ENCODE assay signal across 1 cellular context in the genomic region with DNA sequence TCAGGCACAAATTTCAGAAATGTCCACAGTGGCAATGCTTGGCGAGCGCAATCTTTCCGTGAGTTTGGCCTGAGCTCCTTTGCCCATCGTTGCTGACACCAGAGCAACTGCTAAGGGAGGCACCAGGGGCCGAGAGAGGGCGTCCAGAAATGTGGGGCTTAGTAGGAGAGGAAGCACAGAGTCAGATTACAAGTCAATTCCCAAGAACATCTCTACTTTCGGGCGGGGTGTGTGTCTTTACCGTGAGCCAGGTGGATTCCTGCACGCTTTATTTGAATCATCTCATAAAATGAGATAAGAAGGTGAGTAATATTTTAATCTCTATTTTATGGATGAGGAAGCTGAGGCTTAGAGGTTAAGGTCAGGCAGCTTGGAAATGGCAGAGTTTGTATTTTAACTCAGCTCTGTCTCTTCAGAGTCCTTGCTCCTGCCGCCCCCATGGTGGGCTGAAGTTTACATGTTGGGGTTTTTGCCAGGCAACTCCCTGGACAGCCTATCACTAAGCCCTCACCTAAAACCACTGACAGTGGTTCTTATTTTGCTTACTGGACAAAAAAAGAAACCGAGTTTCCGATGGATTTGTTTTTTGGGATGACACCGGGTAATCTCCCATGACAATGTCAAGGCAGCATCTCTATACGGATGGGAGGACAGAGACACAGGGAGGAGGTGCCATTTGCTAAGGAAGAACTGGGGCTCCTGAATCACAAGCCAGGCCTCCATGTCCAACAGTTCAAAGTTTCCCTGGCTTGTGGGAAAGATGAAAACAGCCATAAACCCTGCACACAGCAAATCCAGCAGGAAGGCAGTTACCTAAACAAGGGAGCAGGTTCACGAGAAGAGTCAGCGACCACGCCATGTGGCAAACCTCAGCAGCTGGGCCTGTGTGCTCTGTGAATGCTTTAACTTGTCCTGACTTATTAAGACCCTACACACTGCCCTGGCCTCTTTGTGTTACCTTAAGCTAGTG.
TF ChIP-seq lines count a peak whose summit lies in the region.

No MANE protein-coding gene starts in this region.

TF ChIP-seq in GM23338, 12 proteins besides CTCF, POLR2A, EP300 and RAD21 (continued from another document):
- TF ChIP-seq, protein P1, sequence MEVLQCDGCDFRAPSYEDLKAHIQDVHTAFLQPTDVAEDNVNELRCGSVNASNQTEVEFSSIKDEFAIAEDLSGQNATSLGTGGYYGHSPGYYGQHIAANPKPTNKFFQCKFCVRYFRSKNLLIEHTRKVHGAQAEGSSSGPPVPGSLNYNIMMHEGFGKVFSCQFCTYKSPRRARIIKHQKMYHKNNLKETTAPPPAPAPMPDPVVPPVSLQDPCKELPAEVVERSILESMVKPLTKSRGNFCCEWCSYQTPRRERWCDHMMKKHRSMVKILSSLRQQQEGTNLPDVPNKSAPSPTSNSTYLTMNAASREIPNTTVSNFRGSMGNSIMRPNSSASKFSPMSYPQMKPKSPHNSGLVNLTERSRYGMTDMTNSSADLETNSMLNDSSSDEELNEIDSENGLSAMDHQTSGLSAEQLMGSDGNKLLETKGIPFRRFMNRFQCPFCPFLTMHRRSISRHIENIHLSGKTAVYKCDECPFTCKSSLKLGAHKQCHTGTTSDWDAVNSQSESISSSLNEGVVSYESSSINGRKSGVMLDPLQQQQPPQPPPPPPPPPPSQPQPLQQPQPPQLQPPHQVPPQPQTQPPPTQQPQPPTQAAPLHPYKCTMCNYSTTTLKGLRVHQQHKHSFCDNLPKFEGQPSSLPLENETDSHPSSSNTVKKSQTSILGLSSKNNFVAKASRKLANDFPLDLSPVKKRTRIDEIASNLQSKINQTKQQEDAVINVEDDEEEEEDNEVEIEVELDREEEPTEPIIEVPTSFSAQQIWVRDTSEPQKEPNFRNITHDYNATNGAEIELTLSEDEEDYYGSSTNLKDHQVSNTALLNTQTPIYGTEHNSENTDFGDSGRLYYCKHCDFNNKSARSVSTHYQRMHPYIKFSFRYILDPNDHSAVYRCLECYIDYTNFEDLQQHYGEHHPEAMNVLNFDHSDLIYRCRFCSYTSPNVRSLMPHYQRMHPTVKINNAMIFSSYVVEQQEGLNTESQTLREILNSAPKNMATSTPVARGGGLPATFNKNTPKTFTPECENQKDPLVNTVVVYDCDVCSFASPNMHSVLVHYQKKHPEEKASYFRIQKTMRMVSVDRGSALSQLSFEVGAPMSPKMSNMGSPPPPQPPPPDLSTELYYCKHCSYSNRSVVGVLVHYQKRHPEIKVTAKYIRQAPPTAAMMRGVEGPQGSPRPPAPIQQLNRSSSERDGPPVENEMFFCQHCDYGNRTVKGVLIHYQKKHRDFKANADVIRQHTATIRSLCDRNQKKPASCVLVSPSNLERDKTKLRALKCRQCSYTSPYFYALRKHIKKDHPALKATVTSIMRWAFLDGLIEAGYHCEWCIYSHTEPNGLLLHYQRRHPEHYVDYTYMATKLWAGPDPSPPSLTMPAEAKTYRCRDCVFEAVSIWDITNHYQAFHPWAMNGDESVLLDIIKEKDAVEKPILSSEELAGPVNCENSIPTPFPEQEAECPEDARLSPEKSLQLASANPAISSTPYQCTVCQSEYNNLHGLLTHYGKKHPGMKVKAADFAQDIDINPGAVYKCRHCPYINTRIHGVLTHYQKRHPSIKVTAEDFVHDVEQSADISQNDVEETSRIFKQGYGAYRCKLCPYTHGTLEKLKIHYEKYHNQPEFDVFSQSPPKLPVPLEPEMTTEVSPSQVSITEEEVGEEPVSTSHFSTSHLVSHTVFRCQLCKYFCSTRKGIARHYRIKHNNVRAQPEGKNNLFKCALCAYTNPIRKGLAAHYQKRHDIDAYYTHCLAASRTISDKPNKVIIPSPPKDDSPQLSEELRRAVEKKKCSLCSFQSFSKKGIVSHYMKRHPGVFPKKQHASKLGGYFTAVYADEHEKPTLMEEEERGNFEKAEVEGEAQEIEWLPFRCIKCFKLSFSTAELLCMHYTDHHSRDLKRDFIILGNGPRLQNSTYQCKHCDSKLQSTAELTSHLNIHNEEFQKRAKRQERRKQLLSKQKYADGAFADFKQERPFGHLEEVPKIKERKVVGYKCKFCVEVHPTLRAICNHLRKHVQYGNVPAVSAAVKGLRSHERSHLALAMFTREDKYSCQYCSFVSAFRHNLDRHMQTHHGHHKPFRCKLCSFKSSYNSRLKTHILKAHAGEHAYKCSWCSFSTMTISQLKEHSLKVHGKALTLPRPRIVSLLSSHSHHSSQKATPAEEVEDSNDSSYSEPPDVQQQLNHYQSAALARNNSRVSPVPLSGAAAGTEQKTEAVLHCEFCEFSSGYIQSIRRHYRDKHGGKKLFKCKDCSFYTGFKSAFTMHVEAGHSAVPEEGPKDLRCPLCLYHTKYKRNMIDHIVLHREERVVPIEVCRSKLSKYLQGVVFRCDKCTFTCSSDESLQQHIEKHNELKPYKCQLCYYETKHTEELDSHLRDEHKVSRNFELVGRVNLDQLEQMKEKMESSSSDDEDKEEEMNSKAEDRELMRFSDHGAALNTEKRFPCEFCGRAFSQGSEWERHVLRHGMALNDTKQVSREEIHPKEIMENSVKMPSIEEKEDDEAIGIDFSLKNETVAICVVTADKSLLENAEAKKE (CRISPR knock-in tag; IDR thresholded peaks at IDR 0.05) = no peak
- TF ChIP-seq STAT1 (IDR thresholded peaks at IDR 0.05; ENCODE audit: unreplicated experiment) = no peak
- TF ChIP-seq EZH2phosphoT487 (IDR thresholded peaks at IDR 0.05; ENCODE audit: unreplicated experiment) = no peak
- TF ChIP-seq ZNF114 (CRISPR knock-in tag; IDR thresholded peaks at IDR 0.05) = no peak
- no peak for TF ChIP-seq EZH2 (IDR thresholded peaks at IDR 0.05; ENCODE audit: low read depth, unreplicated experiment)
- no peak for TF ChIP-seq NANOG (IDR thresholded peaks at IDR 0.05; ENCODE audit: borderline replicate concordance)
- no peak for TF ChIP-seq POLR2AphosphoS5 (IDR thresholded peaks at IDR 0.05; ENCODE audit: low read depth)
- TF ChIP-seq, protein P2, sequence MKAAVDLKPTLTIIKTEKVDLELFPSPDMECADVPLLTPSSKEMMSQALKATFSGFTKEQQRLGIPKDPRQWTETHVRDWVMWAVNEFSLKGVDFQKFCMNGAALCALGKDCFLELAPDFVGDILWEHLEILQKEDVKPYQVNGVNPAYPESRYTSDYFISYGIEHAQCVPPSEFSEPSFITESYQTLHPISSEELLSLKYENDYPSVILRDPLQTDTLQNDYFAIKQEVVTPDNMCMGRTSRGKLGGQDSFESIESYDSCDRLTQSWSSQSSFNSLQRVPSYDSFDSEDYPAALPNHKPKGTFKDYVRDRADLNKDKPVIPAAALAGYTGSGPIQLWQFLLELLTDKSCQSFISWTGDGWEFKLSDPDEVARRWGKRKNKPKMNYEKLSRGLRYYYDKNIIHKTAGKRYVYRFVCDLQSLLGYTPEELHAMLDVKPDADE (IDR thresholded peaks at IDR 0.05) = no peak
- no peak for TF ChIP-seq REST (IDR thresholded peaks at IDR 0.05; ENCODE audit: unreplicated experiment)
